ENCODE assay signal across 8 cellular contexts in genomic region chr14:64210912-64211311, GRCh38.
A peak's percentile ranks its signal among the peaks of the same experiment; 100 is the strongest.
DNase-seq lines count a peak whose midpoint lies in the region; ATAC-seq and TF ChIP-seq lines count a peak whose summit lies in the region.
"Not testable (repeated sequence)": the region's sequence is repeated elsewhere in the genome, so short reads cannot be mapped to it uniquely, and the experiment has no call there.

No MANE protein-coding gene starts in this region.

- peak overlapping the region in 5 of 7 donors; percentile 14 to 82 (median 80) for H3K27ac Mint-ChIP-seq in CD4-positive, alpha-beta memory T cell
- peak overlapping the region; percentile 62 for H3K27ac Mint-ChIP-seq in activated CD4-positive, alpha-beta T cell treated with anti-CD3 and anti-CD28 coated beads, Interleukin-2, amount 10 ng/mL, durations not matched to agents 7 days and 5 days
- H3K27ac Mint-ChIP-seq in activated naive CD4-positive, alpha-beta T cell treated with anti-CD3 and anti-CD28 coated beads, Interleukin-2, amount 10 ng/mL, durations not matched to agents 7 days and 5 days, result peak overlapping the region; percentile 11
- peak overlapping the region; percentile 78 for H3K27ac Mint-ChIP-seq in central memory CD8-positive, alpha-beta T cell (ENCODE audit: low read depth)
- peak overlapping the region; percentile 39 for H3K27ac Mint-ChIP-seq in stimulated activated naive B cell treated with anti-CD40 and anti-IgM and Interleukin-4, amounts not matched to agents 10 μg/mL and 1 μg/mL and 100 μg/mL, for 72 hours

- peaks cover 80% of the 10 kb centered on the region for H3K36me3 ChIP-seq in CD4-positive, alpha-beta memory T cell (ENCODE audit: insufficient read depth, low read length)
- H3K36me3 ChIP-seq in OCI-LY3 (replicated peaks; ENCODE audit: low read depth, low read length) (peaks cover 12% of the 10 kb centered on the region), psoas muscle (ENCODE audit: insufficient read depth in 1 of 2, low read depth in 1 of 2) (peaks cover 0 to 80% of the 10 kb centered on the region in 2 donors)

- not testable (repeated sequence) for H3K4me1 ChIP-seq in CD4-positive, alpha-beta memory T cell (ENCODE audit: insufficient read depth, low read length)
- H3K4me1 ChIP-seq in OCI-LY3 (ENCODE audit: low read length) (peaks cover 33% of the 10 kb centered on the region), psoas muscle (peaks cover 28% of the 10 kb centered on the region)

- H3K9me3 ChIP-seq in CD4-positive, alpha-beta memory T cell (ENCODE audit: control insufficient read depth in 1 of 2, low read length in 2 of 2); OCI-LY3 (ENCODE audit: insufficient read depth, low read length); psoas muscle: not testable (repeated sequence)

- H4K20me1 ChIP-seq in OCI-LY3 (ENCODE audit: insufficient read depth, low read length), result not testable (repeated sequence)

- H3K9me3 Mint-ChIP-seq in CD4-positive, alpha-beta memory T cell; activated CD4-positive, alpha-beta T cell treated with anti-CD3 and anti-CD28 coated beads, Interleukin-2, amount 10 ng/mL, durations not matched to agents 7 days and 5 days; activated naive CD4-positive, alpha-beta T cell treated with anti-CD3 and anti-CD28 coated beads, Interleukin-2, amount 10 ng/mL, durations not matched to agents 7 days and 5 days; central memory CD8-positive, alpha-beta T cell; stimulated activated naive B cell treated with anti-CD40 and anti-IgM and Interleukin-4, amounts not matched to agents 10 μg/mL and 1 μg/mL and 100 μg/mL, for 72 hours: not testable (repeated sequence)

- POLR2A ChIA-PET in CD4-positive, alpha-beta memory T cell (lab: Charles Lee; ENCODE audit: partially characterized antibody); activated CD4-positive, alpha-beta T cell treated with anti-CD3 and anti-CD28 coated beads, Interleukin-2, amount 10 ng/mL, durations not matched to agents 7 days and 5 days (lab: Charles Lee): not testable (repeated sequence)

- DNase-seq in CD4-positive, alpha-beta memory T cell; activated CD4-positive, alpha-beta T cell treated with anti-CD3 and anti-CD28 coated beads, Interleukin-2, amount 10 ng/mL, durations not matched to agents 7 days and 5 days; activated naive CD4-positive, alpha-beta T cell treated with anti-CD3 and anti-CD28 coated beads, Interleukin-2, amount 10 ng/mL, durations not matched to agents 7 days and 5 days; central memory CD8-positive, alpha-beta T cell (ENCODE audit: low spot score in 2 of 2); psoas muscle; stimulated activated naive B cell treated with anti-CD40 and anti-IgM and Interleukin-4, amounts not matched to agents 10 μg/mL and 1 μg/mL and 100 μg/mL, for 72 hours: not testable (repeated sequence)
- DNase-seq in left lobe of liver (ENCODE audit: low spot score), result peak; percentile 19

- H3K9ac ChIP-seq in OCI-LY3 (ENCODE audit: low read length), result not testable (repeated sequence)

- intact Hi-C loops in CD4-positive, alpha-beta memory T cell (cut with micrococcal nuclease), result not testable (repeated sequence)
- intact Hi-C loops in psoas muscle (cut with DNase I), result loop anchor here in 1 of 2 donors (10.0 kb wide), 1 partner anchor 84 kb away; the partner anchor contains the start of gene ESR2

- not testable (repeated sequence) for H3K27me3 ChIP-seq in CD4-positive, alpha-beta memory T cell (ENCODE audit: insufficient read depth, low read length); OCI-LY3 (ENCODE audit: low read depth, low read length); psoas muscle (ENCODE audit: insufficient read depth in 3 of 3, low read length in 2 of 3)

- TF ChIP-seq CTCF in OCI-LY3 (IDR thresholded peaks at IDR 0.05; ENCODE audit: low read depth, low read length); psoas muscle (IDR thresholded peaks at IDR 0.05): not testable (repeated sequence)

- CTCF ChIA-PET in CD4-positive, alpha-beta memory T cell (lab: Charles Lee; ENCODE audit: partially characterized antibody); activated CD4-positive, alpha-beta T cell treated with anti-CD3 and anti-CD28 coated beads, Interleukin-2, amount 10 ng/mL, durations not matched to agents 7 days and 5 days (lab: Charles Lee); activated naive CD4-positive, alpha-beta T cell treated with anti-CD3 and anti-CD28 coated beads, Interleukin-2, amount 10 ng/mL, durations not matched to agents 7 days and 5 days (lab: Charles Lee): not testable (repeated sequence)

- WGBS in psoas muscle, 3 donors, result 71 to 87% (median 73%) methylated on average over 6 of the region's 6 CpGs

- H3K4me1 Mint-ChIP-seq in CD4-positive, alpha-beta memory T cell; activated CD4-positive, alpha-beta T cell treated with anti-CD3 and anti-CD28 coated beads, Interleukin-2, amount 10 ng/mL, durations not matched to agents 7 days and 5 days; activated naive CD4-positive, alpha-beta T cell treated with anti-CD3 and anti-CD28 coated beads, Interleukin-2, amount 10 ng/mL, durations not matched to agents 7 days and 5 days; central memory CD8-positive, alpha-beta T cell: not testable (repeated sequence)
- H3K4me1 Mint-ChIP-seq in stimulated activated naive B cell treated with anti-CD40 and anti-IgM and Interleukin-4, amounts not matched to agents 10 μg/mL and 1 μg/mL and 100 μg/mL, for 72 hours, result peaks cover 20 to 38% of the 10 kb centered on the region in 2 donors

- not testable (repeated sequence) for H2AFZ ChIP-seq in OCI-LY3 (ENCODE audit: low read depth, low read length)

- H3K79me2 ChIP-seq in OCI-LY3 (ENCODE audit: low read length), result not testable (repeated sequence)

- not testable (repeated sequence) for H3K27ac ChIP-seq in CD4-positive, alpha-beta memory T cell (ENCODE audit: low read depth, low read length)
- peak overlapping the region; percentile 75 for H3K27ac ChIP-seq in OCI-LY3 (ENCODE audit: low read length)
- peak overlapping the region; percentile 37 for H3K27ac ChIP-seq in psoas muscle

- ATAC-seq in central memory CD8-positive, alpha-beta T cell (replicated peaks; ENCODE audit: extremely low read depth, poor library complexity, severe bottlenecking); left lobe of liver; psoas muscle; stimulated activated naive B cell treated with anti-CD40 and anti-IgM and Interleukin-4, amounts not matched to agents 10 μg/mL and 1 μg/mL and 100 μg/mL, for 72 hours (replicated peaks): not testable (repeated sequence)

- peak overlapping the region; percentile 86 for H3K4me2 ChIP-seq in OCI-LY3 (ENCODE audit: low read length)

- not testable (repeated sequence) for H3K4me3 ChIP-seq in CD4-positive, alpha-beta memory T cell (ENCODE audit: low read length in 2 of 2); psoas muscle
- H3K4me3 ChIP-seq in OCI-LY3 (ENCODE audit: low read length), result peak overlapping the region; percentile 70

- H3K27me3 Mint-ChIP-seq in CD4-positive, alpha-beta memory T cell; activated CD4-positive, alpha-beta T cell treated with anti-CD3 and anti-CD28 coated beads, Interleukin-2, amount 10 ng/mL, durations not matched to agents 7 days and 5 days; activated naive CD4-positive, alpha-beta T cell treated with anti-CD3 and anti-CD28 coated beads, Interleukin-2, amount 10 ng/mL, durations not matched to agents 7 days and 5 days; central memory CD8-positive, alpha-beta T cell; stimulated activated naive B cell treated with anti-CD40 and anti-IgM and Interleukin-4, amounts not matched to agents 10 μg/mL and 1 μg/mL and 100 μg/mL, for 72 hours: not testable (repeated sequence)

- H3K4me3 Mint-ChIP-seq in CD4-positive, alpha-beta memory T cell; activated CD4-positive, alpha-beta T cell treated with anti-CD3 and anti-CD28 coated beads, Interleukin-2, amount 10 ng/mL, durations not matched to agents 7 days and 5 days; activated naive CD4-positive, alpha-beta T cell treated with anti-CD3 and anti-CD28 coated beads, Interleukin-2, amount 10 ng/mL, durations not matched to agents 7 days and 5 days; central memory CD8-positive, alpha-beta T cell: not testable (repeated sequence)
- peak overlapping the region in 1 of 2 donors; percentile 3 for H3K4me3 Mint-ChIP-seq in stimulated activated naive B cell treated with anti-CD40 and anti-IgM and Interleukin-4, amounts not matched to agents 10 μg/mL and 1 μg/mL and 100 μg/mL, for 72 hours

- H3K36me3 Mint-ChIP-seq in CD4-positive, alpha-beta memory T cell, result peaks cover 59 to 83% of the 10 kb centered on the region in 2 donors
- H3K36me3 Mint-ChIP-seq in activated CD4-positive, alpha-beta T cell treated with anti-CD3 and anti-CD28 coated beads, Interleukin-2, amount 10 ng/mL, durations not matched to agents 7 days and 5 days (ENCODE audit: low read depth), result peaks cover 67% of the 10 kb centered on the region
- peaks cover 72% of the 10 kb centered on the region for H3K36me3 Mint-ChIP-seq in activated naive CD4-positive, alpha-beta T cell treated with anti-CD3 and anti-CD28 coated beads, Interleukin-2, amount 10 ng/mL, durations not matched to agents 7 days and 5 days
- H3K36me3 Mint-ChIP-seq in central memory CD8-positive, alpha-beta T cell (ENCODE audit: insufficient read depth), result peaks cover 65% of the 10 kb centered on the region
- peaks cover 7 to 23% of the 10 kb centered on the region in 2 donors for H3K36me3 Mint-ChIP-seq in stimulated activated naive B cell treated with anti-CD40 and anti-IgM and Interleukin-4, amounts not matched to agents 10 μg/mL and 1 μg/mL and 100 μg/mL, for 72 hours

Comparison
In these comparisons a context has a peak if more than half of its experiments do, and no peak if none do; other contexts are left out.
1. H3K27ac Mint-ChIP-seq: peak in every context shown above with its lines; median percentile 80 in CD4-positive, alpha-beta memory T cell; 78 in central memory CD8-positive, alpha-beta T cell; 62 in activated CD4-positive, alpha-beta T cell treated with anti-CD3 and anti-CD28 coated beads, Interleukin-2, amount 10 ng/mL, durations not matched to agents 7 days and 5 days; 39 in stimulated activated naive B cell treated with anti-CD40 and anti-IgM and Interleukin-4, amounts not matched to agents 10 μg/mL and 1 μg/mL and 100 μg/mL, for 72 hours; 11 in activated naive CD4-positive, alpha-beta T cell treated with anti-CD3 and anti-CD28 coated beads, Interleukin-2, amount 10 ng/mL, durations not matched to agents 7 days and 5 days.